8 cellular contexts compared by ENCODE assay signal in genomic region chr3:71984843-71985594, GRCh38.
A peak's percentile ranks its signal among the peaks of the same experiment; 100 is the strongest.
DNase-seq lines count a peak whose midpoint lies in the region; ATAC-seq and TF ChIP-seq lines count a peak whose summit lies in the region.
"Had no signal": no experiment of that assay in that cellular context is flagged by ENCODE, and none has a peak within 500 bp of the region (broad histone marks: within the 10 kb centered on the region; RNA-seq: fewer than 3 reads in every experiment).

No MANE protein-coding gene starts in this region.

- H3K9me3 ChIP-seq in mucosa of descending colon: no peaks in the 10 kb centered on the region
- H3K9me3 ChIP-seq in WERI-Rb-1 (ENCODE audit: severe bottlenecking): no peaks in the 10 kb centered on the region

- ATAC-seq in GM18867 (IDR thresholded peaks at IDR 0.05; ENCODE audit: unreplicated experiment) (peak; percentile 94), GM21576 (IDR thresholded peaks at IDR 0.05; ENCODE audit: unreplicated experiment) (peak; percentile 84), HG03558 (IDR thresholded peaks at IDR 0.05; ENCODE audit: extremely low read depth, unreplicated experiment) (peak; percentile 69), mucosa of descending colon (peak; percentile 42)

- no peak overlapping the region for H3K27ac ChIP-seq in WERI-Rb-1
- H3K27ac ChIP-seq: coronary artery had no signal

- H3K27me3 ChIP-seq in WERI-Rb-1 (ENCODE audit: insufficient read depth, low read depth, severe bottlenecking): no peaks in the 10 kb centered on the region

- no peak for DNase-seq in mucosa of descending colon
- DNase-seq in anterior cingulate cortex (lab: John Stamatoyannopoulos, UW): no peak
- DNase-seq in SKM-1 (lab: John Stamatoyannopoulos, UW; ENCODE audit: unreplicated experiment): no peak
- no peak for DNase-seq in WERI-Rb-1

- no peak overlapping the region for H3K4me3 ChIP-seq in mucosa of descending colon
- no peak overlapping the region for H3K4me3 ChIP-seq in WERI-Rb-1 (ENCODE audit: low read depth, low read length)
- H3K4me3 ChIP-seq: coronary artery had no signal

- no peaks in the 10 kb centered on the region for H3K36me3 ChIP-seq in mucosa of descending colon (ENCODE audit: low read depth)
- no peaks in the 10 kb centered on the region for H3K36me3 ChIP-seq in WERI-Rb-1

- no peaks in the 10 kb centered on the region for H3K4me1 ChIP-seq in mucosa of descending colon (ENCODE audit: low read depth)

- TF ChIP-seq CTCF in mucosa of descending colon (IDR thresholded peaks at IDR 0.05) (no peak), WERI-Rb-1 (IDR thresholded peaks at IDR 0.05; ENCODE audit: low read depth, low read length) (no peak)

- intact Hi-C loops in mucosa of descending colon (cut with DNase I, micrococcal nuclease): no loop called here

Comparison
In these comparisons a context has a peak if more than half of its experiments do, and no peak if none do; other contexts are left out.
1. ATAC-seq: peak in every context shown above with its lines; median percentile 94 in GM18867; 84 in GM21576; 69 in HG03558; 42 in mucosa of descending colon.